26 cellular contexts compared by ENCODE assay signal in the genomic region with DNA sequence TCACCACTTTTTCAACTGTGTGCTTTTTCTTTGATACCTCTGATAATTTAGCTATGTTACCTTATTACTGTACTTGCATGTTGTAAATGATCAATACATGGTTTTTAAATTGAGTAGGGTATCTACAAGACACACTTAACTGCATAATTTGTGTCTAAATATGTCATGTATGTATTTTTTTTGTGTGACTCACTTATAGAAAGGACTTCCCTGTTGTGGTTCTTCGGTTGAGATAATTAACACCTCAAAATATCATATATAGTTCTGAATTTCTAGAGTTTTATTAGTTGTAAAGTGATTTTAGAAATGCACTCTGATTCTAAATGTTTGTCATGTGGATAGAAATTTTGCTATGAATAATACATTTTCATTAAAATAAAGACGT. TPM values are rescaled to one million over a fixed set of nuclear protein-coding genes. Genes with fewer than 3 reads are reported as not detected.
"Had no signal": no experiment of that assay in that cellular context is flagged by ENCODE, and none has a peak within 500 bp of the region (broad histone marks: within the 10 kb centered on the region; RNA-seq: fewer than 3 reads in every experiment).

No MANE protein-coding gene starts in this region.

- H3K4me2 ChIP-seq: SK-N-SH had no signal

- DNase-seq: IMR-90, MV-4-11, NCI-H1048, NCI-H1105, NCI-H1417, NCI-H1436 treated with DMSO at 0.1 percent for 48 hours, NCI-H1694 treated with DMSO at 0.1 percent for 48 hours, NCI-H2029, NCI-H2081 treated with DMSO at 0.1 percent for 48 hours, NCI-H2171, NCI-H226, NCI-H446, NCI-H510A, NCI-H524 treated with DMSO at 0.1 percent for 48 hours, NCI-H69, NCI-H774, SHP77, SK-N-SH, SW 1271, T-cell had no signal

- H3K9me3 ChIP-seq: SK-N-SH had no signal

- ATAC-seq: HepG2, T-cell had no signal

- H3K9ac ChIP-seq: SK-N-SH had no signal

- H3K27ac ChIP-seq: RWPE1 had no signal

- FAIRE-seq: HepG2 had no signal

RNA-seq across cellular contexts. Expression of a gene that starts 14.5 kb away (rescaled TPM):
- total RNA-seq: HepG2, HT1080, IMR-90, LHCN-M2, T-cell had no signal
- polyA plus RNA-seq: HepG2, IMR-90, SK-N-SH had no signal

RNA-seq across cellular contexts. Expression of a gene that starts 24.0 kb away (rescaled TPM):
- total RNA-seq: HepG2, HT1080, IMR-90, LHCN-M2, MCF 10A, SK-MEL-5, T-cell had no signal
- polyA plus RNA-seq: HepG2, IMR-90, SK-N-SH had no signal
